1 cellular context compared by ENCODE assay signal in the genomic region with DNA sequence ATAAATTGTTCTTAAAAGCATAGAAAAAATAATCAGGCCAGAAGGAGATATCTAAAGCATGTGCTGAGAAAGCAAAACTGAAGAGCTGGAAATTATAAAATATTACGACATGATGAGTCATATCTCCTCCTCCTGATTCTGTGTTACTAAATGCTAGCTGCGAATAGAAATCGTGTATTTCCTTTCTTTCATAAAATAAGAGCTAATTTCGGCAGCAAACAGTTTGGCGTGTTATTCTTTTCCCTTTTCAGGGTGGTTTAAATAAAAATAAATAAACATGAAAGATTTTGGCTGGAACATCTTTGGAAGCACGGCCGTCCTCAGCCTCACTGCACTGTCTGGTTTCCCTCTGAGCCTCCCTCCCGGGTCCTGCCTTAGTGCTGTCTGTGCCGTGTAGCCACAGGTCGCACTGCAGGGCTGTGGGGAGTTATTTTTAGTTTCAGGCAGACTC.
TF ChIP-seq lines count a peak whose summit lies in the region.

No MANE protein-coding gene starts in this region.

TF ChIP-seq in SK-N-SH treated with all-trans-retinoic acid at 6 μM for 48 hours, 23 proteins besides CTCF, POLR2A, EP300 and RAD21 (continued from another document):
- TF ChIP-seq, protein P1, sequence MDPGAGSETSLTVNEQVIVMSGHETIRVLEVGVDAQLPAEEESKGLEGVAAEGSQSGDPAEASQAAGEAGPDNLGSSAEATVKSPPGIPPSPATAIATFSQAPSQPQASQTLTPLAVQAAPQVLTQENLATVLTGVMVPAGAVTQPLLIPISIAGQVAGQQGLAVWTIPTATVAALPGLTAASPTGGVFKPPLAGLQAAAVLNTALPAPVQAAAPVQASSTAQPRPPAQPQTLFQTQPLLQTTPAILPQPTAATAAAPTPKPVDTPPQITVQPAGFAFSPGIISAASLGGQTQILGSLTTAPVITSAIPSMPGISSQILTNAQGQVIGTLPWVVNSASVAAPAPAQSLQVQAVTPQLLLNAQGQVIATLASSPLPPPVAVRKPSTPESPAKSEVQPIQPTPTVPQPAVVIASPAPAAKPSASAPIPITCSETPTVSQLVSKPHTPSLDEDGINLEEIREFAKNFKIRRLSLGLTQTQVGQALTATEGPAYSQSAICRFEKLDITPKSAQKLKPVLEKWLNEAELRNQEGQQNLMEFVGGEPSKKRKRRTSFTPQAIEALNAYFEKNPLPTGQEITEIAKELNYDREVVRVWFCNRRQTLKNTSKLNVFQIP (CRISPR knock-in tag; IDR thresholded peaks at IDR 0.05; ENCODE audit: borderline replicate concordance, low read depth), result no peak
- TF ChIP-seq BACH2 (CRISPR knock-in tag; IDR thresholded peaks at IDR 0.05; ENCODE audit: borderline replicate concordance) (no peak), GLIS3 (CRISPR knock-in tag; IDR thresholded peaks at IDR 0.05) (no peak), OSR1 (CRISPR knock-in tag; IDR thresholded peaks at IDR 0.05) (no peak), ARNTL (CRISPR knock-in tag; IDR thresholded peaks at IDR 0.05; ENCODE audit: borderline replicate concordance, low read depth) (no peak), PPARA (CRISPR knock-in tag; IDR thresholded peaks at IDR 0.05; ENCODE audit: borderline replicate concordance) (no peak)
